In genomic region chr4:170697045-170697444, GRCh38 we compare ENCODE assay signal across 15 cellular contexts.
A peak's percentile ranks its signal among the peaks of the same experiment; 100 is the strongest.
DNase-seq lines count a peak whose midpoint lies in the region; ATAC-seq, FAIRE-seq and TF ChIP-seq lines count a peak whose summit lies in the region.
"Had no signal": no experiment of that assay in that cellular context is flagged by ENCODE, and none has a peak within 500 bp of the region (broad histone marks: within the 10 kb centered on the region; RNA-seq: fewer than 3 reads in every experiment).

No MANE protein-coding gene starts in this region.

- no peak overlapping the region for H3K9ac ChIP-seq in KMS-11
- H3K9ac ChIP-seq in GM12878 (ENCODE audit: control insufficient read depth, insufficient read depth, low read length), result no peak overlapping the region
- H3K9ac ChIP-seq: BLaER1 treated with 17β-estradiol and CSF1 and Interleukin-3, amounts not matched to agents 10 nM and 100 nM; GM23248 had no signal

- CTCF ChIA-PET in GM12878 (lab: Yijun Ruan, JAX), result interaction anchor here (0.7 kb wide), 1 partner anchor 8 kb away, joined by 3 read pairs; no protein-coding TSS in a partner anchor

- TF ChIP-seq POLR2A in GM12878 (IDR thresholded peaks at IDR 0.05; ENCODE audit: low read depth, low read length), result no peak

- H3K27ac ChIP-seq in KMS-11, result no peak overlapping the region; the same call in 1 of the 2 replicates
- peak overlapping the region; percentile 78 for H3K27ac ChIP-seq in GM12878 (ENCODE audit: control insufficient read depth, insufficient read depth)
- H3K27ac ChIP-seq: GM23248 had no signal

- intact Hi-C loops in GM12878 (cut with micrococcal nuclease; ENCODE audit: unreplicated experiment), result loop anchor here (5.0 kb wide), 3 partner anchors 60 to 155 kb away; no protein-coding TSS in a partner anchor

- H3K27me3 ChIP-seq in KMS-11 (ENCODE audit: insufficient read depth, low read depth) (no peaks in the 10 kb centered on the region), GM12878 (replicated peaks in 1 of 2; ENCODE audit: control insufficient read depth in 2 of 2, insufficient read depth in 2 of 2, low read length in 1 of 2) (no peaks in the 10 kb centered on the region)
- H3K27me3 ChIP-seq: BLaER1 treated with 17β-estradiol and CSF1 and Interleukin-3, amounts not matched to agents 10 nM and 100 nM had no signal

- H2AFZ ChIP-seq in KMS-11 (ENCODE audit: low read depth), result peak overlapping the region; percentile 54; the same call in 1 of the 2 replicates
- no peak overlapping the region for H2AFZ ChIP-seq in GM12878 (ENCODE audit: control insufficient read depth, low read depth, low read length)
- H2AFZ ChIP-seq: GM23248 had no signal

- ATAC-seq in GM19035 (IDR thresholded peaks at IDR 0.05; ENCODE audit: unreplicated experiment) (peak; percentile 5), GM12878 (peak; percentile 34)
- ATAC-seq: HCT116 had no signal

- no peak for TF ChIP-seq EP300 in GM12878 (IDR thresholded peaks at IDR 0.05; ENCODE audit: borderline replicate concordance in 1 of 2, control insufficient read depth in 1 of 2, low read depth in 2 of 2, low read length in 2 of 2)

- no TSS peak for BruUV-seq in GM12878 (replicated peaks; lab: Mats Ljungman, UMichigan)

- TF ChIP-seq RAD21 in GM12878 (IDR thresholded peaks at IDR 0.05; ENCODE audit: insufficient read depth, low read depth, low read length), result no peak

- RAD21 ChIA-PET in GM12878 (lab: Charles Lee; ENCODE audit: unreplicated experiment), result interaction anchor here (0.9 to 1.7 kb wide), 3 partner anchors 9 to 30 kb away, joined by 3 to 4 read pairs (median 3); no protein-coding TSS in a partner anchor

- SMC1A ChIA-PET in GM12878 (lab: Charles Lee; ENCODE audit: uncharacterized antibody, unreplicated experiment), result interaction anchor here (0.8 to 2.2 kb wide), 6 partner anchors 13 to 87 kb away, joined by 3 to 6 read pairs (median 4); no protein-coding TSS in a partner anchor

- H3K36me3 ChIP-seq in KMS-11 (ENCODE audit: insufficient read depth) (no peaks in the 10 kb centered on the region), GM12878 (ENCODE audit: control insufficient read depth in 2 of 2, insufficient read depth in 2 of 2, low read length in 1 of 2) (no peaks in the 10 kb centered on the region)
- H3K36me3 ChIP-seq: BLaER1 treated with 17β-estradiol and CSF1 and Interleukin-3, amounts not matched to agents 10 nM and 100 nM had no signal

- H3K79me2 ChIP-seq in KMS-11 (ENCODE audit: insufficient read depth, low read depth) (no peaks in the 10 kb centered on the region), GM12878 (ENCODE audit: control insufficient read depth, insufficient read depth, low read length) (no peaks in the 10 kb centered on the region)

- FAIRE-seq in GM12878 (lab: Jason Lieb, UNC), result no peak
- FAIRE-seq: H54 had no signal

- POLR2A ChIA-PET in GM12878 (lab: Charles Lee), result no interaction called here

- DNase-seq in GM12878 (ENCODE audit: low read depth, low spot score) (no peak), SKM-1 (lab: John Stamatoyannopoulos, UW; ENCODE audit: unreplicated experiment) (no peak), GM13977 (ENCODE audit: low spot score) (no peak), NOMO-1 treated with DMSO at 0.1 percent for 48 hours (lab: John Stamatoyannopoulos, UW; ENCODE audit: unreplicated experiment) (no peak)
- DNase-seq: AML-193; CD4-positive, CD25-positive, alpha-beta regulatory T cell; DMS53; GF-D8; GM23248; KG1 had no signal

- H3K4me2 ChIP-seq in KMS-11 (peak overlapping the region; percentile 49; the same call in 1 of the 2 replicates), GM12878 (ENCODE audit: control insufficient read depth, insufficient read depth) (peak overlapping the region; percentile 90)

- H3K4me1 ChIP-seq in KMS-11 (ENCODE audit: low read depth, poor library complexity, severe bottlenecking), result peaks cover 18% of the 10 kb centered on the region
- H3K4me1 ChIP-seq in GM12878 (ENCODE audit: control insufficient read depth, insufficient read depth, low read length), result peaks cover 6% of the 10 kb centered on the region

- H3K9me3 ChIP-seq in GM12878 (replicated peaks; ENCODE audit: control insufficient read depth, insufficient read depth, low read length), result peaks cover 4% of the 10 kb centered on the region; the same call in 2 of the 3 replicates

- H3K4me3 ChIP-seq in KMS-11 (IDR thresholded peaks at IDR 0.05; ENCODE audit: insufficient read depth, low read depth, low read length) (no peak overlapping the region), GM12878 (peak overlapping the region; percentile 44; the same call in 1 of the 2 replicates)
- H3K4me3 ChIP-seq: BLaER1 treated with 17β-estradiol and CSF1 and Interleukin-3, amounts not matched to agents 10 nM and 100 nM; GM23248 had no signal

- H4K20me1 ChIP-seq in KMS-11 (ENCODE audit: insufficient read depth), result no peaks in the 10 kb centered on the region
- H4K20me1 ChIP-seq in GM12878 (ENCODE audit: control insufficient read depth, insufficient read depth), result no peaks in the 10 kb centered on the region
- H4K20me1 ChIP-seq: BLaER1 treated with 17β-estradiol and CSF1 and Interleukin-3, amounts not matched to agents 10 nM and 100 nM had no signal

- TF ChIP-seq CTCF in KMS-11 (conservative IDR thresholded peaks at IDR 0.05; ENCODE audit: low read depth, low read length), result no peak
- no peak for TF ChIP-seq CTCF in GM12878 (IDR thresholded peaks at IDR 0.05 in 2 of 3, conservative IDR thresholded peaks at IDR 0.05 in 1 of 3; ENCODE audit: control insufficient read depth in 2 of 3, extremely low read depth in 1 of 3, insufficient read depth in 1 of 3, low read depth in 3 of 3, low read length in 3 of 3)
- TF ChIP-seq CTCF in GM13977 (IDR thresholded peaks at IDR 0.05; ENCODE audit: extremely low read depth, insufficient read depth, missing control alignments), result no peak

- in situ Hi-C loops in GM12878 (cut with MboI) (loop anchor here (10.0 kb wide), 1 partner anchor 362 kb away; no protein-coding TSS in a partner anchor), GM13977 (cut with MboI; ENCODE audit: low pct_unique_long_range_greater_than_20kb, low sequenced_read_pairs, unreplicated experiment) (no loop called here)

TF ChIP-seq in GM12878, 131 proteins besides CTCF, POLR2A, EP300 and RAD21:
- TF ChIP-seq CBX3 (IDR thresholded peaks at IDR 0.05; ENCODE audit: borderline replicate concordance, low read depth) (no peak), PAX5 (IDR thresholded peaks at IDR 0.05; ENCODE audit: borderline replicate concordance, low read depth, low read length) (no peak), TARDBP (IDR thresholded peaks at IDR 0.05; ENCODE audit: borderline replicate concordance) (no peak), IKZF2 (IDR thresholded peaks at IDR 0.05) (no peak), ATF2 (IDR thresholded peaks at IDR 0.05; ENCODE audit: low read length) (no peak), PKNOX1 (IDR thresholded peaks at IDR 0.05) (peak; percentile 76)
